ENCODE assay signal across 10 cellular contexts in genomic region chr1:44803062-44803311, GRCh38. TPM values are rescaled to one million over a fixed set of nuclear protein-coding genes. Genes with fewer than 3 reads are reported as not detected.
DNase-seq lines count a peak whose midpoint lies in the region; ATAC-seq, FAIRE-seq and TF ChIP-seq lines count a peak whose summit lies in the region.
"Had no signal": no experiment of that assay in that cellular context is flagged by ENCODE, and none has a peak within 500 bp of the region (broad histone marks: within the 10 kb centered on the region; RNA-seq: fewer than 3 reads in every experiment).

No MANE protein-coding gene starts in this region.

- peaks cover 0 to 51% of the 10 kb centered on the region in 2 donors for H3K36me3 ChIP-seq in left lung

- no peak for DNase-seq in activated T-cell treated with anti-CD3 and anti-CD28 coated beads, Interleukin-2, amount 50 U/mL, for 4 hours
- DNase-seq in activated T-cell treated with anti-CD3 and anti-CD28 coated beads for 4 hours (no peak), left lung (no peak), GM12891 (ENCODE audit: insufficient read length, low spot score) (no peak)
- no peak for DNase-seq in activated naive CD8-positive, alpha-beta T cell treated with anti-CD3 and anti-CD28 coated beads for 36 hours
- DNase-seq: activated CD4-positive, CD25-positive, alpha-beta regulatory T cell treated with anti-CD3 and anti-CD28 coated beads, Interleukin-2, amount 50 U/mL, for 72 hours; cerebellar nuclear complex had no signal

- H3K36me3 Mint-ChIP-seq in activated T-cell treated with anti-CD3 and anti-CD28 coated beads, Interleukin-2, amount 50 U/mL, for 4 hours (ENCODE audit: insufficient read depth): peaks cover 53% of the 10 kb centered on the region
- peaks cover 54% of the 10 kb centered on the region for H3K36me3 Mint-ChIP-seq in activated naive CD8-positive, alpha-beta T cell treated with anti-CD3 and anti-CD28 coated beads for 36 hours

- no peaks in the 10 kb centered on the region for H3K9me3 ChIP-seq in left lung

- intact Hi-C loops in left lung (cut with DNase I): no loop called here

- no peaks in the 10 kb centered on the region for H3K27me3 Mint-ChIP-seq in activated T-cell treated with anti-CD3 and anti-CD28 coated beads, Interleukin-2, amount 50 U/mL, for 4 hours (ENCODE audit: low read depth)
- no peaks in the 10 kb centered on the region for H3K27me3 Mint-ChIP-seq in activated naive CD8-positive, alpha-beta T cell treated with anti-CD3 and anti-CD28 coated beads for 36 hours

- FAIRE-seq in GM12891 (lab: Jason Lieb, UNC): no peak

- H3K27ac Mint-ChIP-seq in activated naive CD8-positive, alpha-beta T cell treated with anti-CD3 and anti-CD28 coated beads for 36 hours: peak overlapping the region; percentile 79

- H3K4me1 Mint-ChIP-seq in activated T-cell treated with anti-CD3 and anti-CD28 coated beads, Interleukin-2, amount 50 U/mL, for 4 hours (ENCODE audit: low read depth): peaks cover 56% of the 10 kb centered on the region
- H3K4me1 Mint-ChIP-seq in activated naive CD8-positive, alpha-beta T cell treated with anti-CD3 and anti-CD28 coated beads for 36 hours: peaks cover 57% of the 10 kb centered on the region

- H3K27ac ChIP-seq in left lung: peak overlapping the region; percentile 29 to 98
- H3K27ac ChIP-seq in temporal lobe (ENCODE audit: low read depth, low read length): peak overlapping the region; percentile 7

- TF ChIP-seq POLR2A in GM12891 (IDR thresholded peaks at IDR 0.05; ENCODE audit: low read depth, low read length): no peak

- TF ChIP-seq CTCF in left lung (IDR thresholded peaks at IDR 0.05): no peak

- H3K9me3 Mint-ChIP-seq in activated T-cell treated with anti-CD3 and anti-CD28 coated beads, Interleukin-2, amount 50 U/mL, for 4 hours: no peaks in the 10 kb centered on the region
- no peaks in the 10 kb centered on the region for H3K9me3 Mint-ChIP-seq in activated naive CD8-positive, alpha-beta T cell treated with anti-CD3 and anti-CD28 coated beads for 36 hours

- no peaks in the 10 kb centered on the region for H3K27me3 ChIP-seq in left lung

- H3K4me1 ChIP-seq in left lung: peaks cover 20 to 75% of the 10 kb centered on the region in 2 donors

- peak overlapping the region in 1 of 2 donors; percentile 97 for H3K4me3 ChIP-seq in left lung

- ATAC-seq in activated T-cell treated with anti-CD3 and anti-CD28 coated beads, Interleukin-2, amount 50 U/mL, for 4 hours: no peak
- no peak for ATAC-seq in left lung
- no peak for ATAC-seq in GM21526 (IDR thresholded peaks at IDR 0.05; ENCODE audit: low FRiP score, unreplicated experiment)
- ATAC-seq in GM21515 (IDR thresholded peaks at IDR 0.05; ENCODE audit: unreplicated experiment): no peak

- peak overlapping the region; percentile 93 for H3K4me3 Mint-ChIP-seq in activated T-cell treated with anti-CD3 and anti-CD28 coated beads, Interleukin-2, amount 50 U/mL, for 4 hours
- peak overlapping the region; percentile 84 for H3K4me3 Mint-ChIP-seq in activated naive CD8-positive, alpha-beta T cell treated with anti-CD3 and anti-CD28 coated beads for 36 hours

TF ChIP-seq in GM12891, 5 proteins besides CTCF, POLR2A, EP300 and RAD21:
- TF ChIP-seq POLR2AphosphoS5 (IDR thresholded peaks at IDR 0.05; ENCODE audit: low read depth, low read length) (no peak), POU2F2 (IDR thresholded peaks at IDR 0.05; ENCODE audit: low read depth, low read length) (no peak), TAF1 (IDR thresholded peaks at IDR 0.05; ENCODE audit: low read depth, low read length) (no peak), SPI1 (IDR thresholded peaks at IDR 0.05; ENCODE audit: low read depth, low read length) (no peak), PAX5 (IDR thresholded peaks at IDR 0.05; ENCODE audit: insufficient read depth, low read length, severe bottlenecking) (no peak)

RNA-seq across cellular contexts. Expression of gene PLK3, which starts 2.8 kb away (rescaled TPM):
- total RNA-seq in activated T-cell treated with anti-CD3 and anti-CD28 coated beads, Interleukin-2, amount 50 U/mL, for 4 hours: 100 to 1,000 TPM; 186 to 239 (median 203) TPM
- 10 to 100 TPM; 53.3 to 57.1 TPM for total RNA-seq in activated naive CD8-positive, alpha-beta T cell treated with anti-CD3 and anti-CD28 coated beads for 36 hours
- total RNA-seq in left lung: 10 to 100 TPM; 33.0 to 47.2 TPM
- 9.1 TPM for total RNA-seq in temporal lobe
- polyA plus RNA-seq in GM12891 (2012; ENCODE audit: low read depth, missing spikeins): 16.7 TPM

RNA-seq across cellular contexts. Expression of gene DYNLT4, which starts 4.2 kb away (rescaled TPM):
- total RNA-seq in activated T-cell treated with anti-CD3 and anti-CD28 coated beads, Interleukin-2, amount 50 U/mL, for 4 hours: not detected
- 1 to 10 TPM in 1 of 2 experiments, under 1 TPM in 1; 0.70 to 1.0 TPM for total RNA-seq in activated naive CD8-positive, alpha-beta T cell treated with anti-CD3 and anti-CD28 coated beads for 36 hours
- total RNA-seq in left lung (1 to 10 TPM in 1 of 2 donors, not detected in 1; 1.6 TPM), temporal lobe (not detected)
- 0.17 TPM for polyA plus RNA-seq in GM12891 (2012; ENCODE audit: low read depth, missing spikeins)

RNA-seq across cellular contexts. Expression of gene BTBD19, which starts 5.3 kb away (rescaled TPM):
- 10 to 100 TPM in 1 of 3 donors, 1 to 10 TPM in 2; 8.2 to 14.0 (median 8.3) TPM for total RNA-seq in activated T-cell treated with anti-CD3 and anti-CD28 coated beads, Interleukin-2, amount 50 U/mL, for 4 hours
- total RNA-seq in activated naive CD8-positive, alpha-beta T cell treated with anti-CD3 and anti-CD28 coated beads for 36 hours: 1 to 10 TPM; 6.0 to 8.1 TPM
- 10 to 100 TPM; 15.3 to 19.7 TPM for total RNA-seq in left lung
- total RNA-seq in temporal lobe: 2.2 TPM
- polyA plus RNA-seq in GM12891 (2012; ENCODE audit: low read depth, missing spikeins): 1.6 TPM

RNA-seq across cellular contexts. Expression of gene BEST4, which starts 15.0 kb away (rescaled TPM):
- total RNA-seq in activated T-cell treated with anti-CD3 and anti-CD28 coated beads, Interleukin-2, amount 50 U/mL, for 4 hours: under 1 TPM; 0.53 to 0.63 (median 0.57) TPM
- 1 to 10 TPM; 1.5 to 1.8 TPM for total RNA-seq in activated naive CD8-positive, alpha-beta T cell treated with anti-CD3 and anti-CD28 coated beads for 36 hours
- total RNA-seq in left lung: under 1 TPM; 0.23 to 0.52 TPM
- total RNA-seq in temporal lobe: 0.49 TPM
- 1.7 TPM for polyA plus RNA-seq in GM12891 (2012; ENCODE audit: low read depth, missing spikeins)

RNA-seq across cellular contexts. Expression of gene RPS8, which starts 27.6 kb away (rescaled TPM):
- total RNA-seq in activated T-cell treated with anti-CD3 and anti-CD28 coated beads, Interleukin-2, amount 50 U/mL, for 4 hours: 1,000 to 10,000 TPM; 2,825 to 3,013 (median 2,945) TPM
- total RNA-seq in activated naive CD8-positive, alpha-beta T cell treated with anti-CD3 and anti-CD28 coated beads for 36 hours: 1,000 to 10,000 TPM; 2,658 to 2,665 TPM
- total RNA-seq in left lung (1,000 to 10,000 TPM; 1,533 to 1,553 TPM), temporal lobe (1,009 TPM)
- 4,239 TPM for polyA plus RNA-seq in GM12891 (2012; ENCODE audit: low read depth, missing spikeins)
